19 cellular contexts compared by ENCODE assay signal in genomic region chr14:52051251-52051650, GRCh38. TPM values are rescaled to one million over a fixed set of nuclear protein-coding genes. Genes with fewer than 3 reads are reported as not detected.
A peak's percentile ranks its signal among the peaks of the same experiment; 100 is the strongest.
DNase-seq lines count a peak whose midpoint lies in the region; ATAC-seq and TF ChIP-seq lines count a peak whose summit lies in the region.
"Had no signal": no experiment of that assay in that cellular context is flagged by ENCODE, and none has a peak within 500 bp of the region (broad histone marks: within the 10 kb centered on the region; RNA-seq: fewer than 3 reads in every experiment).

No MANE protein-coding gene starts in this region.

- peaks cover 0 to 28% (median 6%) of the 10 kb centered on the region in 9 donors for H3K36me3 ChIP-seq in heart right ventricle
- peaks cover 16% of the 10 kb centered on the region for H3K36me3 ChIP-seq in fibroblast of lung (ENCODE audit: control insufficient read depth, insufficient read depth, low read length)
- no peaks in the 10 kb centered on the region for H3K36me3 ChIP-seq in parathyroid adenoma (ENCODE audit: control insufficient read depth, insufficient read depth, low read length)
- H3K36me3 ChIP-seq: adrenal gland, ovary had no signal

- peaks cover 2% of the 10 kb centered on the region for H4K20me1 ChIP-seq in fibroblast of lung (ENCODE audit: control insufficient read depth, extremely low read depth, insufficient read depth, low read length)

- no peaks in the 10 kb centered on the region for H3K9me3 ChIP-seq in heart right ventricle
- H3K9me3 ChIP-seq in fibroblast of lung (ENCODE audit: control insufficient read depth, insufficient read depth, low read depth, low read length): no peaks in the 10 kb centered on the region
- no peaks in the 10 kb centered on the region for H3K9me3 ChIP-seq in parathyroid adenoma (ENCODE audit: control insufficient read depth, low read length)
- H3K9me3 ChIP-seq: adrenal gland, ovary had no signal

- H3K27ac ChIP-seq in heart right ventricle: peak overlapping the region in 8 of 10 donors; percentile 54 to 84 (median 70)
- H3K27ac ChIP-seq in fibroblast of lung (ENCODE audit: insufficient read depth, low read length): peak overlapping the region; percentile 64
- no peak overlapping the region for H3K27ac ChIP-seq in parathyroid adenoma

- WGBS in heart right ventricle, 2 donors: 36 to 40% methylated on average over 3 of the region's 3 CpGs

- no peak for TF ChIP-seq CTCF in heart right ventricle (IDR thresholded peaks at IDR 0.05)
- no peak for TF ChIP-seq CTCF in fibroblast of lung (conservative IDR thresholded peaks at IDR 0.05 in 1 of 2, IDR thresholded peaks at IDR 0.05 in 1 of 2; ENCODE audit: low read depth in 1 of 2, low read length in 2 of 2)
- no peak for TF ChIP-seq CTCF in parathyroid adenoma (IDR thresholded peaks at IDR 0.05)
- no peak for TF ChIP-seq CTCF in omental fat pad (IDR thresholded peaks at IDR 0.05)

- intact Hi-C loops in heart right ventricle (cut with DNase I): no loop called here
- intact Hi-C loops in left ventricle myocardium superior (cut with micrococcal nuclease): no loop called here

- H3K79me2 ChIP-seq in fibroblast of lung (ENCODE audit: control insufficient read depth, insufficient read depth, low read length) (peaks cover 89% of the 10 kb centered on the region), parathyroid adenoma (peaks cover 7% of the 10 kb centered on the region)

- H3K4me3 ChIP-seq in heart right ventricle (peak overlapping the region in 2 of 10 donors; percentile 1 to 4), fibroblast of lung (replicated peaks in 1 of 4; ENCODE audit: control extremely low read depth in 1 of 4, insufficient read depth in 1 of 4, low read depth in 3 of 4, low read length in 4 of 4) (peak overlapping the region in 1 of 4 experiments; percentile 30), parathyroid adenoma (ENCODE audit: low read depth, low read length) (no peak overlapping the region)
- H3K4me3 ChIP-seq: adrenal gland, GM23338, ovary had no signal

- peak overlapping the region; percentile 55 for H3K4me2 ChIP-seq in fibroblast of lung (ENCODE audit: extremely low read depth, insufficient read depth, low read length)
- peak overlapping the region; percentile 27 for H3K4me2 ChIP-seq in parathyroid adenoma (ENCODE audit: low read length)
- H3K4me2 ChIP-seq: GM23338 had no signal

- ATAC-seq in heart right ventricle (no peak), left ventricle myocardium superior (no peak), omental fat pad (ENCODE audit: low FRiP score) (no peak), HG02884 (IDR thresholded peaks at IDR 0.05; ENCODE audit: unreplicated experiment) (no peak), GM21526 (IDR thresholded peaks at IDR 0.05; ENCODE audit: low FRiP score, unreplicated experiment) (no peak)
- ATAC-seq: GM23338, left colon had no signal

- H3K9ac ChIP-seq in fibroblast of lung (ENCODE audit: insufficient read depth, low read length) (no peak overlapping the region), parathyroid adenoma (no peak overlapping the region)

- peaks cover 22 to 95% (median 87%) of the 10 kb centered on the region in 9 donors for H3K4me1 ChIP-seq in heart right ventricle
- H3K4me1 ChIP-seq in fibroblast of lung (ENCODE audit: control insufficient read depth, extremely low read depth, insufficient read depth, low read length): peaks cover 50% of the 10 kb centered on the region
- H3K4me1 ChIP-seq in parathyroid adenoma: peaks cover 16% of the 10 kb centered on the region

- no peak overlapping the region for H2AFZ ChIP-seq in fibroblast of lung (ENCODE audit: low read length)
- no peak overlapping the region for H2AFZ ChIP-seq in parathyroid adenoma
- H2AFZ ChIP-seq: GM23338 had no signal

- DNase-seq in heart right ventricle: no peak
- no peak for DNase-seq in left ventricle myocardium superior
- DNase-seq in fibroblast of lung (ENCODE audit: low read depth in 2 of 2): no peak
- DNase-seq in activated CD4-positive, alpha-beta T cell treated with anti-CD3 and anti-CD28 coated beads, Interleukin-2, amount 50 U/mL, for 4 hours: no peak
- DNase-seq in omental fat pad (ENCODE audit: low spot score): no peak
- DNase-seq: activated CD4-positive, CD25-positive, alpha-beta regulatory T cell treated with anti-CD3 and anti-CD28 coated beads, Interleukin-2, amount 50 U/mL, for 72 hours; adrenal gland; CD4-positive, alpha-beta memory T cell; DMS79; effector CD8-positive, alpha-beta T cell; left colon; NCI-H1417 treated with DMSO at 0.1 percent for 48 hours; ovary; stimulated activated CD4-positive, alpha-beta T cell treated with anti-CD3 and anti-CD28 coated beads, Interleukin-4, amount 100 ng/mL, for 1 hour; T1000 had no signal

- no peaks in the 10 kb centered on the region for H3K27me3 ChIP-seq in heart right ventricle
- no peaks in the 10 kb centered on the region for H3K27me3 ChIP-seq in fibroblast of lung (ENCODE audit: control insufficient read depth, insufficient read depth, low read length)
- H3K27me3 ChIP-seq in parathyroid adenoma (ENCODE audit: control insufficient read depth, insufficient read depth, low read length): no peaks in the 10 kb centered on the region
- H3K27me3 ChIP-seq: adrenal gland, ovary had no signal

RNA-seq across cellular contexts. Expression of gene NID2, which starts 17.6 kb away (rescaled TPM):
- total RNA-seq in heart right ventricle (10 to 100 TPM; 26.6 to 66.0 (median 39.2) TPM), left ventricle myocardium superior (41.3 TPM), fibroblast of lung (93.7 and 181 TPM in 2 replicates), omental fat pad (10 to 100 TPM; 33.3 to 67.0 (median 45.4) TPM)
- polyA plus RNA-seq in heart right ventricle (10 to 100 TPM; 15.1 to 29.8 TPM), fibroblast of lung (394 and 2,513 TPM in 2 replicates)
- 225 and 1,654 TPM in 2 replicates for polyA plus RNA-seq in fibroblast of lung (2012)
- 553 and 3,045 TPM in 2 replicates for polyA minus RNA-seq in fibroblast of lung (ENCODE audit: low replicate concordance)
- total RNA-seq: CD4-positive, alpha-beta memory T cell had no signal
